In genomic region chr7:116988363-116988989, GRCh38 we compare ENCODE assay signal across 1 cellular context.
TF ChIP-seq lines count a peak whose summit lies in the region.

No MANE protein-coding gene starts in this region.

TF ChIP-seq in SK-N-SH treated with all-trans-retinoic acid at 6 μM for 48 hours, 23 proteins besides CTCF, POLR2A, EP300 and RAD21 (continued from another document):
- no peak for TF ChIP-seq CREB5 (CRISPR knock-in tag; IDR thresholded peaks at IDR 0.05; ENCODE audit: low read depth)
- no peak for TF ChIP-seq PPARA (CRISPR knock-in tag; IDR thresholded peaks at IDR 0.05; ENCODE audit: borderline replicate concordance)
- TF ChIP-seq GLIS3 (CRISPR knock-in tag; IDR thresholded peaks at IDR 0.05): no peak
- no peak for TF ChIP-seq ZFP30 (CRISPR knock-in tag; IDR thresholded peaks at IDR 0.05)
- no peak for TF ChIP-seq TOX (CRISPR knock-in tag; IDR thresholded peaks at IDR 0.05; ENCODE audit: borderline replicate concordance)
- TF ChIP-seq ZC3H10 (CRISPR knock-in tag; IDR thresholded peaks at IDR 0.05): no peak
- TF ChIP-seq ISL1 (CRISPR knock-in tag; IDR thresholded peaks at IDR 0.05): no peak
- no peak for TF ChIP-seq TCF4 (CRISPR knock-in tag; IDR thresholded peaks at IDR 0.05; ENCODE audit: borderline replicate concordance)
- no peak for TF ChIP-seq SNAI2 (CRISPR knock-in tag; IDR thresholded peaks at IDR 0.05)
- TF ChIP-seq CSDC2 (CRISPR knock-in tag; IDR thresholded peaks at IDR 0.05): no peak
- no peak for TF ChIP-seq ARNTL (CRISPR knock-in tag; IDR thresholded peaks at IDR 0.05; ENCODE audit: borderline replicate concordance, low read depth)
- no peak for TF ChIP-seq ZNF565 (CRISPR knock-in tag; conservative IDR thresholded peaks at IDR 0.05; ENCODE audit: low read depth)
- no peak for TF ChIP-seq TSHZ2 (CRISPR knock-in tag; IDR thresholded peaks at IDR 0.05)
- TF ChIP-seq ESRRG (CRISPR knock-in tag; IDR thresholded peaks at IDR 0.05): no peak
- no peak for TF ChIP-seq ZFP3 (CRISPR knock-in tag; IDR thresholded peaks at IDR 0.05)
- TF ChIP-seq OSR1 (CRISPR knock-in tag; IDR thresholded peaks at IDR 0.05): no peak
TF ChIP-seq in SK-N-SH treated with all-trans-retinoic acid at 6 μM for 48 hours: peak in this region for 0.
